ENCODE assay signal across 8 cellular contexts in the genomic region with DNA sequence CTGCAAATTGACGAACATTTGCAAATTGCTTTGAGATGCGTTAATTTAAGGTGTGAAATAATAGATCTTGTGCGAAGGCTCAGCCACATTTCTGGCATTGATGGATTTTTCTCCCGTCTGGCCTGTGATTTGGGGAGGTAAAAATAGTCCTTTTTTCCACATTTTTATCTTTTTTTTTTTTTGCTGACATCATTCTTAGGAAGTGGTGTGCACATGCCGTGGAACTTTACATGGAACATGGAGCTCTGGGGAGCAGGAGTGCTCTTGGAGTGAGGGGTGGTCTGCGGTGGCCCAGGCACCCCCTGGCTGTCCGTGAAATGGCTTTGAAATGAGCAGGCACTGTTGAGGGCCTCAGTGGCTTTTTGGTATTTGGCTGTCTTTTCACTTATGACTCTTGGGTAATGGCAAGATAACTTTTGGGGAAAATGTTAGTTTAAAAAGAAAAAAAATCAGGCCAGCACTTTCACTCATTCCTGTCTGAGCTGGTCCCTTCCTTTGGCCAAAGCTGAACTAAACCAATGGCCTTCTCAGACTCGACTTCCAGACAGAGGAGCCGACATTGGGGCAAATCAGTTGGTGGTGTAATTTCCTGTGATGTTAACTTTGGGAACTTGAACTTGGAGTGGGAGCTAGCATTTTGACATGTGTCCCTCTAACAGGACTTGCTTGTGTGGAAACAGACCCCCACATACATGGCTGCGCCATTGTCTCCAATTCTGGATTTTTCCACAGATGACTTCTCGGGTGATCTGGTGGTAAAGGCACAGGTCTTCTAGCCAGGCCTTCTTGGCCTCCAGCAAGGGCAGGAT. TPM values are rescaled to one million over a fixed set of nuclear protein-coding genes. Genes with fewer than 3 reads are reported as not detected.
DNase-seq lines count a peak whose midpoint lies in the region; TF ChIP-seq lines count a peak whose summit lies in the region.

No MANE protein-coding gene starts in this region.

- peaks cover 35% of the 10 kb centered on the region for H3F3A ChIP-seq in PC-9 (ENCODE audit: insufficient read depth, low read depth)

- 77% methylated on average over 11 of the region's 11 CpGs for WGBS in esophagus muscularis mucosa

- no peak for DNase-seq in AG04450 (ENCODE audit: low read depth, low spot score)
- DNase-seq in PC-9: no peak
- no peak for DNase-seq in esophagus muscularis mucosa (ENCODE audit: extremely low spot score)
- DNase-seq in KBM-7: no peak
- DNase-seq in effector CD8-positive, alpha-beta T cell (lab: John Stamatoyannopoulos, UW): no peak
- DNase-seq in activated CD4-positive, CD25-positive, alpha-beta regulatory T cell treated with anti-CD3 and anti-CD28 coated beads, Interleukin-2, amount 50 U/mL, for 72 hours: no peak
- no peak for DNase-seq in NCI-H2196 treated with DMSO at 0.1 percent for 48 hours (lab: John Stamatoyannopoulos, UW; ENCODE audit: unreplicated experiment)

- peak overlapping the region; percentile 77 for H3K27ac ChIP-seq in AG04450 (ENCODE audit: low read depth, low read length)
- no peak overlapping the region for H3K27ac ChIP-seq in PC-9
- peak overlapping the region; percentile 80 to 89 (median 88) for H3K27ac ChIP-seq in esophagus muscularis mucosa (replicated peaks in 1 of 4)
- peak overlapping the region; percentile 88 for H3K27ac ChIP-seq in neutrophil

- H3K79me2 ChIP-seq in PC-9 (ENCODE audit: low read depth): peaks cover 77% of the 10 kb centered on the region

- H3K27me3 ChIP-seq in AG04450 (ENCODE audit: control insufficient read depth, insufficient read depth, low read length): no peaks in the 10 kb centered on the region
- H3K27me3 ChIP-seq in PC-9 (ENCODE audit: insufficient read depth, low read depth): no peaks in the 10 kb centered on the region
- H3K27me3 ChIP-seq in esophagus muscularis mucosa: no peaks in the 10 kb centered on the region
- no peaks in the 10 kb centered on the region for H3K27me3 ChIP-seq in neutrophil

- no peaks in the 10 kb centered on the region for H3K9me2 ChIP-seq in PC-9 (ENCODE audit: insufficient read depth)

- TF ChIP-seq CTCF in AG04450 (IDR thresholded peaks at IDR 0.05; ENCODE audit: low read depth, low read length): no peak
- TF ChIP-seq CTCF in PC-9 (conservative IDR thresholded peaks at IDR 0.05): no peak
- no peak for TF ChIP-seq CTCF in esophagus muscularis mucosa (IDR thresholded peaks at IDR 0.05)
- no peak for TF ChIP-seq CTCF in neutrophil (IDR thresholded peaks at IDR 0.05)

- H3K4me3 ChIP-seq in AG04450 (ENCODE audit: low read depth, low read length) (peak overlapping the region; percentile 46), PC-9 (no peak overlapping the region), esophagus muscularis mucosa (peak overlapping the region in 2 of 4 donors; percentile 0 to 1), neutrophil (ENCODE audit: low read depth in 1 of 2, low read length in 1 of 2) (peak overlapping the region; percentile 80 to 98)

- no TSS peak for BruUV-seq in PC-9 (replicated peaks; lab: Mats Ljungman, UMichigan)

- intact Hi-C loops in PC-9 (cut with micrococcal nuclease; ENCODE audit: unreplicated experiment) (loop anchor here (1.0 to 10.0 kb wide), 3 partner anchors 35 to 217 kb away; no protein-coding TSS in a partner anchor), esophagus muscularis mucosa (cut with DNase I) (no loop called here)

- H4K20me1 ChIP-seq in PC-9 (ENCODE audit: insufficient read depth): peaks cover 25% of the 10 kb centered on the region

- CTCF ChIA-PET in AG04450 (lab: Charles Lee): interaction anchor here (0.6 kb wide), 1 partner anchor 24 kb away, joined by 6 read pairs; no protein-coding TSS in a partner anchor
- CTCF ChIA-PET in PC-9 (lab: Charles Lee): no interaction called here

- no peak overlapping the region for H2AFZ ChIP-seq in PC-9

- peak overlapping the region; percentile 52 for H3K4me2 ChIP-seq in PC-9

- peaks cover 33% of the 10 kb centered on the region for H3K4me1 ChIP-seq in PC-9 (replicated peaks; ENCODE audit: insufficient read depth)
- peaks cover 43 to 92% (median 88%) of the 10 kb centered on the region in 4 donors for H3K4me1 ChIP-seq in esophagus muscularis mucosa
- peaks cover 82 to 89% of the 10 kb centered on the region in 2 experiments for H3K4me1 ChIP-seq in neutrophil (ENCODE audit: control insufficient read depth in 1 of 2, insufficient read depth in 1 of 2, low read depth in 1 of 2, low read length in 1 of 2)

- H3K9me3 ChIP-seq in AG04450 (ENCODE audit: control insufficient read depth, insufficient read depth, low read length): no peaks in the 10 kb centered on the region; the same call in 1 of the 2 replicates
- no peaks in the 10 kb centered on the region for H3K9me3 ChIP-seq in PC-9 (ENCODE audit: insufficient read depth, low read depth)
- H3K9me3 ChIP-seq in esophagus muscularis mucosa: no peaks in the 10 kb centered on the region
- H3K9me3 ChIP-seq in neutrophil: no peaks in the 10 kb centered on the region

- in situ Hi-C loops in KBM-7 (cut with MboI; ENCODE audit: low pct_unique_long_range_greater_than_20kb, low sequenced_read_pairs): no loop called here

- POLR2A ChIA-PET in AG04450 (lab: Yijun Ruan, JAX): interaction anchor here (0.7 to 0.8 kb wide), 2 partner anchors 45 to 125 kb away, joined by 3 read pairs; no protein-coding TSS in a partner anchor
- POLR2A ChIA-PET in PC-9 (lab: Charles Lee; ENCODE audit: unreplicated experiment): interaction anchor here (0.6 kb wide), 1 partner anchor 43 kb away, joined by 6 read pairs; no protein-coding TSS in a partner anchor

- H3K36me3 ChIP-seq in PC-9 (ENCODE audit: low read depth): no peaks in the 10 kb centered on the region
- H3K36me3 ChIP-seq in esophagus muscularis mucosa: peaks cover 0 to 5% (median 2%) of the 10 kb centered on the region in 4 donors
- peaks cover 11% of the 10 kb centered on the region for H3K36me3 ChIP-seq in neutrophil

- no peak for TF ChIP-seq POLR2A in esophagus muscularis mucosa (IDR thresholded peaks at IDR 0.05; ENCODE audit: low read depth)

- TF ChIP-seq EP300 in esophagus muscularis mucosa (IDR thresholded peaks at IDR 0.05): no peak

RNA-seq across cellular contexts. Expression of gene NEK6, which starts 4.2 kb away (rescaled TPM):
- polyA plus RNA-seq in AG04450 (2011; rRNA removed): 128 and 163 TPM in 2 replicates
- 189 and 242 TPM in 2 replicates for polyA minus RNA-seq in AG04450 (2011; rRNA and poly(A)+ RNA removed)
- total RNA-seq in PC-9 (2021): 48.1 and 57.9 TPM in 2 replicates
- 10 to 100 TPM; 14.1 to 21.9 (median 15.1) TPM for total RNA-seq in esophagus muscularis mucosa
